In the genomic region with DNA sequence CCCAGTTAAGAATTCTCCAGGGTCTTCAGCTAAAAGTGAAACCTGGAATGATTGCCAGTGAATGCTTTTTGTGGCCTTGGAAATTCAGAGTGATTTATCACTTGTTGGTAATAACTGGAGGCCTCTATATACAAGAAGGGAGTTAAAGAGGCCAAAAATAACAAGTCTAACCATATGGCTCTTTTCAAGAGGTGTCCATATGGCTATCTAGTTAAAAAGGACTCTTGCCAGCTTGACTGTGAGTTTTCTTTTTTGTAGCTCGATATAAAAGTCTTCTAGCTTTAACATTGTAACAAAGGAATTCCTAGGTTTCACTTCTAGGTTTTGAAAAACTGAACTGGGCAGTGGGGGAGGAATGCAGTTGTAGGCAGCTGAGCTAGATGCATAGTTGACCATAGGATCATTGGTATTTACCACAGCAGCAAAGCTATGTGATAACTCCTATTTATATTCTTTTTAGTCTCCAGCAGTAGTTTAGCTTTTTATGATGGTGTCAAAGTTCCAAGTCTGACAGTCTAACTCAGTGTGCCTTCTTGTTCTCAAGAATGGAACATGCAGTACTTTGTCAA, we compare ENCODE assay signal across 10 cellular contexts. TPM values are rescaled to one million over a fixed set of nuclear protein-coding genes. Genes with fewer than 3 reads are reported as not detected.
DNase-seq lines count a peak whose midpoint lies in the region; ATAC-seq and FAIRE-seq lines count a peak whose summit lies in the region.
"Had no signal": no experiment of that assay in that cellular context is flagged by ENCODE, and none has a peak within 500 bp of the region (broad histone marks: within the 10 kb centered on the region; RNA-seq: fewer than 3 reads in every experiment).

No MANE protein-coding gene starts in this region.

- ATAC-seq in sciatic nerve (peak; percentile 35), HG03045 (IDR thresholded peaks at IDR 0.05; ENCODE audit: unreplicated experiment) (no peak)

- FAIRE-seq in RCC 7860 (lab: Jason Lieb, UNC), result peak; percentile 10

- intact Hi-C loops in sciatic nerve (cut with DNase I), result no loop called here

- DNase-seq in EH (ENCODE audit: low read depth) (peak; percentile 90), RCC 7860 (ENCODE audit: low spot score) (peak; percentile 34), glomerular visceral epithelial cell (ENCODE audit: extremely low spot score) (peak; percentile 67), sciatic nerve (ENCODE audit: low spot score) (no peak), NK-92 (lab: John Stamatoyannopoulos, UW; ENCODE audit: unreplicated experiment) (no peak), GM19240 (ENCODE audit: insufficient read length, low spot score) (no peak), DMS53 treated with DMSO at 0.1 percent for 48 hours (lab: John Stamatoyannopoulos, UW; ENCODE audit: unreplicated experiment) (no peak)
- DNase-seq: activated CD4-positive, alpha-beta T cell treated with anti-CD3 and anti-CD28 coated beads, Interleukin-2, amount 50 U/mL, for 48 hours; erythroblast had no signal

RNA-seq across cellular contexts. Expression of a gene that starts 44.4 kb away (rescaled TPM):
- 16.7 TPM for total RNA-seq in sciatic nerve

Comparison
In these comparisons a context has a peak if more than half of its experiments do, and no peak if none do; other contexts are left out.
1. DNase-seq: peak in EH (single experiment), RCC 7860 (single experiment) and glomerular visceral epithelial cell (single experiment); none in sciatic nerve (single experiment), NK-92 (single experiment), GM19240 (single experiment) and DMS53 treated with DMSO at 0.1 percent for 48 hours (single experiment).